ENCODE assay signal across 10 cellular contexts in genomic region chr10:71849461-71849908, GRCh38. TPM values are rescaled to one million over a fixed set of nuclear protein-coding genes. Genes with fewer than 3 reads are reported as not detected.
A peak's percentile ranks its signal among the peaks of the same experiment; 100 is the strongest.
DNase-seq lines count a peak whose midpoint lies in the region; ATAC-seq and TF ChIP-seq lines count a peak whose summit lies in the region.
"Had no signal": no experiment of that assay in that cellular context is flagged by ENCODE, and none has a peak within 500 bp of the region (broad histone marks: within the 10 kb centered on the region; RNA-seq: fewer than 3 reads in every experiment).

No MANE protein-coding gene starts in this region.

- peaks cover 6% of the 10 kb centered on the region for H3K4me1 ChIP-seq in prostate gland (replicated peaks)

- H3K9me3 ChIP-seq in prostate gland, result no peaks in the 10 kb centered on the region

- peaks cover 11% of the 10 kb centered on the region for H3K36me3 Mint-ChIP-seq in activated naive CD8-positive, alpha-beta T cell treated with anti-CD3 and anti-CD28 coated beads for 36 hours

- no peaks in the 10 kb centered on the region for H3K27me3 Mint-ChIP-seq in activated naive CD8-positive, alpha-beta T cell treated with anti-CD3 and anti-CD28 coated beads for 36 hours
- no peaks in the 10 kb centered on the region for H3K27me3 Mint-ChIP-seq in stimulated activated naive CD8-positive, alpha-beta T cell treated with anti-CD3 and anti-CD28 coated beads, Interleukin-15, amount 100 ng/mL, for 72 hours

- H3K27me3 ChIP-seq in kidney epithelial cell (ENCODE audit: control insufficient read depth, insufficient read depth, low read length), result no peaks in the 10 kb centered on the region
- H3K27me3 ChIP-seq in prostate gland (replicated peaks; ENCODE audit: insufficient read depth), result no peaks in the 10 kb centered on the region

- H3K27ac Mint-ChIP-seq in activated naive CD8-positive, alpha-beta T cell treated with anti-CD3 and anti-CD28 coated beads for 36 hours, result peak overlapping the region; percentile 80
- H3K27ac Mint-ChIP-seq in stimulated activated naive CD8-positive, alpha-beta T cell treated with anti-CD3 and anti-CD28 coated beads, Interleukin-15, amount 100 ng/mL, for 72 hours, result no peak overlapping the region

- WGBS in prostate gland, result 93% methylated on average over 17 of the region's 17 CpGs

- peaks cover 2% of the 10 kb centered on the region for H3K9me3 Mint-ChIP-seq in activated naive CD8-positive, alpha-beta T cell treated with anti-CD3 and anti-CD28 coated beads for 36 hours
- peaks cover 0 to 5% of the 10 kb centered on the region in 2 donors for H3K9me3 Mint-ChIP-seq in stimulated activated naive CD8-positive, alpha-beta T cell treated with anti-CD3 and anti-CD28 coated beads, Interleukin-15, amount 100 ng/mL, for 72 hours

- ATAC-seq in stimulated activated naive CD8-positive, alpha-beta T cell treated with anti-CD3 and anti-CD28 coated beads, Interleukin-15, amount 100 ng/mL, for 72 hours, result no peak
- no peak for ATAC-seq in activated CD4-positive, CD25-positive, alpha-beta regulatory T cell treated with anti-CD3 and anti-CD28 coated beads, Interleukin-2, amount 50 U/mL, for 24 hours

- H3K36me3 ChIP-seq in kidney epithelial cell (ENCODE audit: control insufficient read depth, insufficient read depth, low read length) (peaks cover 1% of the 10 kb centered on the region), prostate gland (no peaks in the 10 kb centered on the region)

- TF ChIP-seq CTCF in kidney epithelial cell (IDR thresholded peaks at IDR 0.05; ENCODE audit: insufficient read depth, low read length, poor library complexity, severe bottlenecking), result no peak
- no peak for TF ChIP-seq CTCF in prostate gland (IDR thresholded peaks at IDR 0.05)

- H3K4me1 Mint-ChIP-seq in activated naive CD8-positive, alpha-beta T cell treated with anti-CD3 and anti-CD28 coated beads for 36 hours, result peaks cover 50% of the 10 kb centered on the region
- peaks cover 65% of the 10 kb centered on the region for H3K4me1 Mint-ChIP-seq in stimulated activated naive CD8-positive, alpha-beta T cell treated with anti-CD3 and anti-CD28 coated beads, Interleukin-15, amount 100 ng/mL, for 72 hours

- TF ChIP-seq POLR2A in prostate gland (IDR thresholded peaks at IDR 0.05), result no peak

- H3K4me3 Mint-ChIP-seq in activated naive CD8-positive, alpha-beta T cell treated with anti-CD3 and anti-CD28 coated beads for 36 hours, result peak overlapping the region; percentile 89
- H3K4me3 Mint-ChIP-seq in stimulated activated naive CD8-positive, alpha-beta T cell treated with anti-CD3 and anti-CD28 coated beads, Interleukin-15, amount 100 ng/mL, for 72 hours, result peak overlapping the region; percentile 88 to 90

- intact Hi-C loops in prostate gland (cut with DNase I), result no loop called here

- H3K27ac ChIP-seq in prostate gland, result peak overlapping the region in 1 of 2 donors; percentile 95
- H3K27ac ChIP-seq: 22Rv1 had no signal

- DNase-seq in NCI-H82 (lab: John Stamatoyannopoulos, UW) (peak; percentile 22), NCI-H82 treated with DMSO at 0.1 percent for 48 hours (lab: John Stamatoyannopoulos, UW; ENCODE audit: unreplicated experiment) (no peak), kidney epithelial cell (ENCODE audit: low read depth) (no peak), NCI-H187 (lab: John Stamatoyannopoulos, UW) (no peak), prostate gland (ENCODE audit: low spot score) (no peak)
- DNase-seq in activated naive CD8-positive, alpha-beta T cell treated with anti-CD3 and anti-CD28 coated beads for 36 hours, result no peak
- DNase-seq in stimulated activated naive CD8-positive, alpha-beta T cell treated with anti-CD3 and anti-CD28 coated beads, Interleukin-15, amount 100 ng/mL, for 72 hours, result no peak
- DNase-seq: T-helper 9 cell had no signal

- H3K4me3 ChIP-seq in kidney epithelial cell (ENCODE audit: low read depth, low read length), result peak overlapping the region; percentile 95
- H3K4me3 ChIP-seq in prostate gland, result peak overlapping the region in 1 of 2 donors; percentile 81

RNA-seq across cellular contexts. Expression of gene PSAP, which starts 1.6 kb away (rescaled TPM):
- 10 to 100 TPM; 93.1 to 97.0 TPM for total RNA-seq in activated naive CD8-positive, alpha-beta T cell treated with anti-CD3 and anti-CD28 coated beads for 36 hours
- 1,398 and 1,486 TPM in 2 replicates for total RNA-seq in kidney epithelial cell
- total RNA-seq in prostate gland, result 1,000 to 10,000 TPM; 1,144 to 1,344 TPM

Comparison
In these comparisons a context has a peak if more than half of its experiments do, and no peak if none do; other contexts are left out.
1. RNA of gene PSAP, which starts 1.6 kb away (total RNA-seq): 1,398 to 1,486 TPM in kidney epithelial cell and 1,144 to 1,344 TPM in prostate gland; 93.1 to 97.0 TPM in activated naive CD8-positive, alpha-beta T cell treated with anti-CD3 and anti-CD28 coated beads for 36 hours; every median in the first group is over 10 times any median in the second.